In genomic region chr18:26617151-26617554, GRCh38 we compare ENCODE assay signal across 14 cellular contexts.
A peak's percentile ranks its signal among the peaks of the same experiment; 100 is the strongest.
DNase-seq lines count a peak whose midpoint lies in the region; FAIRE-seq and TF ChIP-seq lines count a peak whose summit lies in the region.
"Had no signal": no experiment of that assay in that cellular context is flagged by ENCODE, and none has a peak within 500 bp of the region (broad histone marks: within the 10 kb centered on the region; RNA-seq: fewer than 3 reads in every experiment).

No MANE protein-coding gene starts in this region.

- no peak for TF ChIP-seq POLR2A in vagina (IDR thresholded peaks at IDR 0.05)

- H3K9me3 ChIP-seq in adipocyte (ENCODE audit: control insufficient read depth, low read length) (no peaks in the 10 kb centered on the region), vagina (no peaks in the 10 kb centered on the region)
- H3K9me3 ChIP-seq: lower lobe of right lung had no signal

- no peak overlapping the region for H3K9ac ChIP-seq in adipocyte (ENCODE audit: low read length)

- no peak for FAIRE-seq in urothelium cell line (lab: Jason Lieb, UNC)
- FAIRE-seq: GM19239 had no signal

- intact Hi-C loops in vagina (cut with DNase I) = no loop called here

- no peak overlapping the region for H3K27ac ChIP-seq in vagina
- H3K27ac ChIP-seq: lower lobe of right lung, SK-N-MC, skin epidermis had no signal

- H3K4me1 ChIP-seq in adipocyte (ENCODE audit: control insufficient read depth, insufficient read depth, low read length) = no peaks in the 10 kb centered on the region
- peaks cover 8% of the 10 kb centered on the region for H3K4me1 ChIP-seq in vagina
- H3K4me1 ChIP-seq: lower lobe of right lung had no signal

- H3K27me3 ChIP-seq in adipocyte (replicated peaks; ENCODE audit: control insufficient read depth, insufficient read depth, low read length) = peaks cover under 1% of the 10 kb centered on the region
- no peaks in the 10 kb centered on the region for H3K27me3 ChIP-seq in vagina

- TF ChIP-seq CTCF in vagina (IDR thresholded peaks at IDR 0.05) = no peak

- DNase-seq in SIG-M5 treated with dmso at 0.1 percent for 504 hours (lab: John Stamatoyannopoulos, UW; ENCODE audit: unreplicated experiment) (peak; percentile 19), SIG-M5 (lab: John Stamatoyannopoulos, UW) (no peak), adipocyte (ENCODE audit: low read depth) (peak; percentile 79), foreskin melanocyte (peak; percentile 23), urothelium cell line (ENCODE audit: low spot score) (peak; percentile 48), vagina (ENCODE audit: extremely low spot score in 2 of 2) (no peak), UCSD-AML1 (lab: John Stamatoyannopoulos, UW; ENCODE audit: unreplicated experiment) (no peak), NCI-H2196 (lab: John Stamatoyannopoulos, UW; ENCODE audit: unreplicated experiment) (no peak)
- DNase-seq: 8988T; activated CD4-positive, alpha-beta memory T cell treated with anti-CD3 and anti-CD28 coated beads, Interleukin-2, amount 10 ng/mL, durations not matched to agents 7 days and 5 days; lower lobe of right lung had no signal

- H3K4me3 ChIP-seq in adipocyte (ENCODE audit: low read length) (no peak overlapping the region), vagina (no peak overlapping the region)
- H3K4me3 ChIP-seq: lower lobe of right lung, SK-N-MC, skin epidermis had no signal

- H3K36me3 ChIP-seq in adipocyte (ENCODE audit: control insufficient read depth, insufficient read depth, low read length, severe bottlenecking) = no peaks in the 10 kb centered on the region
- no peaks in the 10 kb centered on the region for H3K36me3 ChIP-seq in vagina
- H3K36me3 ChIP-seq: lower lobe of right lung had no signal

Comparison
In these comparisons a context has a peak if more than half of its experiments do, and no peak if none do; other contexts are left out.
1. DNase-seq: peak in SIG-M5 treated with dmso at 0.1 percent for 504 hours (single experiment), adipocyte (single experiment), foreskin melanocyte (single experiment) and urothelium cell line (single experiment); none in SIG-M5 (single experiment), vagina (0 of 2), UCSD-AML1 (single experiment) and NCI-H2196 (single experiment).